ENCODE assay signal across 8 cellular contexts in the genomic region with DNA sequence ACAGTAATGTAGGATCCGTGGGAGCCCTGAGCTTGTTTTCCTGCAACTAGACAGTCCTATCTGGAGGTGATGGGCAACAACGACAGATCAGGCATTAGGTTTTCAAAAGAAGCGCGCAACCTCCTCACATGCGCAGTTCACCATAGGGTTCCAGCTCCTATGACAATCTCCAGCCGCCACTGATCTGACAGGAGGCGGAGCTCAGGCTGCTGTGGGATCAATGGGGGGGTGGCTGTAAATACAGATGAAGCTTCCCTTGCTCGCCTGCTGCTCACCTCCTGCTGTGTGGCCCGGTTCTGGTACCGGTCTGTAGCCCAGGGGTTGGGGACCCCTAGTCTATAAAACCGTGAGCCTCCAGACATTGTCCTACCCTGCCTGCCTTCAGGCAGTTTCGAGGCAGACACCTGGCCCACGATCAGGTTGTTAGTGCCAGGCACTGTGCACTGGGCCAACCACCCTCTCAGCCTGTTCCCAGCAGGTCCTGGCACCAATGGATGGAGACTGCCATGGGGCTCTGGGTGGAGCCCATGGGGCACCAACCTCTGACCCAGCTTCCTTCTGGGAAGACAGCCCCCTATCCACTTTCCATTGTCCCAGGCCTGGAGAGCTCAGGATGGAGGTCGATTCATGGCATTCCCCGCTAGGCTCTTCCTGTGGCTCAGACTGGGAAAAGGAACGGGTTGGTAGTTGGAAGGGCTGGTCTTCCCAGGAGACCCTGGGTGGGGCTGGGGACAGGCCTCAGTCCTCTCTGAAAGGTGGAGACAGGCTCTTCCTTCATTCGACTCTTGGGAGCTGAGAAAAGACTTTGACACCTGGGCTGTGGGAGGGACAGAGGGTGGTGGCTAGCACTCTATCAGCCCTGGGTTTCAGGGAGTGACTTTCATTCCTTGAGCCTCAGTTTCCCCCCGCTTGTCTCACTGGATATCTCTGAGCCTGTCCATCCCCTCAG. TPM values are rescaled to one million over a fixed set of nuclear protein-coding genes. Genes with fewer than 3 reads are reported as not detected.
DNase-seq lines count a peak whose midpoint lies in the region; ATAC-seq and TF ChIP-seq lines count a peak whose summit lies in the region.

No MANE protein-coding gene starts in this region.

- H3K27me3 Mint-ChIP-seq in endodermal cell (ENCODE audit: insufficient read depth) (peaks cover 1% of the 10 kb centered on the region), nephron progenitor cell (ENCODE audit: low read depth, poor library complexity) (peaks cover 13% of the 10 kb centered on the region)

- H2AFZ ChIP-seq in OCI-LY3 (ENCODE audit: low read depth, low read length), result no peak overlapping the region

- H3K36me3 Mint-ChIP-seq in endodermal cell (ENCODE audit: low read depth) (peaks cover 23% of the 10 kb centered on the region), nephron progenitor cell (ENCODE audit: low read depth) (peaks cover 15% of the 10 kb centered on the region)

- H3K9me3 ChIP-seq in HEK293 (ENCODE audit: control insufficient read depth, insufficient read depth, low read depth, low read length) (no peaks in the 10 kb centered on the region), OCI-LY3 (ENCODE audit: insufficient read depth, low read length) (no peaks in the 10 kb centered on the region), endodermal cell (ENCODE audit: control insufficient read depth, low read length) (no peaks in the 10 kb centered on the region)

- H3K9ac ChIP-seq in OCI-LY3 (ENCODE audit: low read length), result no peak overlapping the region
- H3K9ac ChIP-seq in endodermal cell (ENCODE audit: extremely low read depth, low read length, poor library complexity, severe bottlenecking), result no peak overlapping the region

- no peaks in the 10 kb centered on the region for H3K9me3 Mint-ChIP-seq in endodermal cell
- H3K9me3 Mint-ChIP-seq in nephron progenitor cell, result no peaks in the 10 kb centered on the region

- H3K36me3 ChIP-seq in HEK293 (ENCODE audit: control insufficient read depth in 2 of 2, insufficient read depth in 1 of 2, low read length in 2 of 2), result peaks cover 0 to 49% of the 10 kb centered on the region in 2 experiments; a peak in 1 of 3 replicates
- peaks cover 11% of the 10 kb centered on the region for H3K36me3 ChIP-seq in OCI-LY3 (replicated peaks; ENCODE audit: low read depth, low read length)
- peaks cover 17% of the 10 kb centered on the region for H3K36me3 ChIP-seq in endodermal cell (ENCODE audit: control insufficient read depth, insufficient read depth, low read length)

- WGBS in endodermal cell (ENCODE audit: insufficient coverage in 1 of 2, insufficient read length in 1 of 2), 2 experiments, result 85 to 90% methylated on average over 7 to 18 of the region's 18 CpGs

- no peak for ATAC-seq in GM18909 (IDR thresholded peaks at IDR 0.05; ENCODE audit: poor library complexity, unreplicated experiment)
- no peak for ATAC-seq in HG02885 (IDR thresholded peaks at IDR 0.05; ENCODE audit: poor library complexity, unreplicated experiment)

- H3K27ac Mint-ChIP-seq in endodermal cell, result no peak overlapping the region
- H3K27ac Mint-ChIP-seq in nephron progenitor cell, result no peak overlapping the region

- no peak overlapping the region for H3K27ac ChIP-seq in HEK293 (ENCODE audit: extremely low read depth, low read depth, low read length)
- no peak overlapping the region for H3K27ac ChIP-seq in OCI-LY3 (ENCODE audit: low read length)
- H3K27ac ChIP-seq in endodermal cell (ENCODE audit: low read depth, low read length), result no peak overlapping the region

- H3K4me1 ChIP-seq in HEK293 (ENCODE audit: control insufficient read depth, insufficient read depth, low read length) (no peaks in the 10 kb centered on the region), OCI-LY3 (ENCODE audit: low read length) (no peaks in the 10 kb centered on the region), endodermal cell (ENCODE audit: control insufficient read depth, insufficient read depth, low read length) (no peaks in the 10 kb centered on the region)

- H4K20me1 ChIP-seq in OCI-LY3 (ENCODE audit: insufficient read depth, low read length), result no peaks in the 10 kb centered on the region

- CTCF ChIA-PET in HEK293 (lab: Yijun Ruan, JAX), result interaction anchor here (0.6 to 2.3 kb wide), 7 partner anchors 25 to 184 kb away, joined by 3 to 9 read pairs (median 5); no protein-coding TSS in a partner anchor

- peaks cover 9% of the 10 kb centered on the region for H3K4me1 Mint-ChIP-seq in endodermal cell
- peaks cover 10% of the 10 kb centered on the region for H3K4me1 Mint-ChIP-seq in nephron progenitor cell

- H3K79me2 ChIP-seq in OCI-LY3 (ENCODE audit: low read length), result no peaks in the 10 kb centered on the region

- no peak overlapping the region for H3K4me3 ChIP-seq in HEK293 (ENCODE audit: low read depth, low read length)
- no peak overlapping the region for H3K4me3 ChIP-seq in OCI-LY3 (ENCODE audit: low read length)
- H3K4me3 ChIP-seq in endodermal cell (ENCODE audit: low read length), result peak overlapping the region; percentile 77

- TF ChIP-seq CTCF in HEK293 (tag by site-specific recombination; IDR thresholded peaks at IDR 0.05) (no peak), OCI-LY3 (IDR thresholded peaks at IDR 0.05; ENCODE audit: low read depth, low read length) (no peak), endodermal cell (conservative IDR thresholded peaks at IDR 0.05) (no peak), nephron progenitor cell (IDR thresholded peaks at IDR 0.05) (no peak)

- no peak for DNase-seq in endodermal cell
- DNase-seq in nephron progenitor cell, result peak; percentile 17
- no peak for DNase-seq in iPS-NIHi11 (ENCODE audit: low spot score)
- DNase-seq in activated CD4-positive, alpha-beta T cell treated with anti-CD3 and anti-CD28 coated beads for 1 hour, result no peak

- POLR2A ChIA-PET in HEK293 (lab: Yijun Ruan, JAX), result interaction anchor here (0.5 to 4.1 kb wide), 5 partner anchors 9 to 261 kb away, joined by 3 to 94 read pairs (median 5); a partner anchor contains a TSS

- H3K27me3 ChIP-seq in OCI-LY3 (ENCODE audit: low read depth, low read length) (no peaks in the 10 kb centered on the region), endodermal cell (ENCODE audit: control insufficient read depth, insufficient read depth, low read length, poor library complexity, severe bottlenecking) (no peaks in the 10 kb centered on the region)

- 0 out of 2 replicates have a peak overlapping the region, but pooled peaks have one; percentile 65 for H3K4me2 ChIP-seq in OCI-LY3 (ENCODE audit: low read length)

- peak overlapping the region; percentile 59 for H3K4me3 Mint-ChIP-seq in endodermal cell
- H3K4me3 Mint-ChIP-seq in nephron progenitor cell, result peak overlapping the region; percentile 83

TF ChIP-seq in HEK293, 187 proteins besides CTCF, POLR2A, EP300 and RAD21 (continues in another document):
- TF ChIP-seq ZBTB8A (tag by site-specific recombination; IDR thresholded peaks at IDR 0.05) (peak; percentile 38; the same call in 1 of the 2 replicates), ZNF10 (tag by site-specific recombination; IDR thresholded peaks at IDR 0.05) (no peak), ZNF341 (tag by site-specific recombination; IDR thresholded peaks at IDR 0.05; ENCODE audit: low read depth) (peak; percentile 68), GLIS2 (tag by site-specific recombination; IDR thresholded peaks at IDR 0.05) (0 out of 2 replicates have a peak, but pooled peaks have one; percentile 12), ZNF266 (tag by site-specific recombination; IDR thresholded peaks at IDR 0.05; ENCODE audit: low read depth) (no peak), IKZF3 (tag by site-specific recombination; IDR thresholded peaks at IDR 0.05) (peak; percentile 69), ZNF311 (tag by site-specific recombination; IDR thresholded peaks at IDR 0.05; ENCODE audit: borderline replicate concordance) (no peak), ZIC2 (tag by site-specific recombination; IDR thresholded peaks at IDR 0.05) (peak; percentile 76)
- TF ChIP-seq, protein P1, sequence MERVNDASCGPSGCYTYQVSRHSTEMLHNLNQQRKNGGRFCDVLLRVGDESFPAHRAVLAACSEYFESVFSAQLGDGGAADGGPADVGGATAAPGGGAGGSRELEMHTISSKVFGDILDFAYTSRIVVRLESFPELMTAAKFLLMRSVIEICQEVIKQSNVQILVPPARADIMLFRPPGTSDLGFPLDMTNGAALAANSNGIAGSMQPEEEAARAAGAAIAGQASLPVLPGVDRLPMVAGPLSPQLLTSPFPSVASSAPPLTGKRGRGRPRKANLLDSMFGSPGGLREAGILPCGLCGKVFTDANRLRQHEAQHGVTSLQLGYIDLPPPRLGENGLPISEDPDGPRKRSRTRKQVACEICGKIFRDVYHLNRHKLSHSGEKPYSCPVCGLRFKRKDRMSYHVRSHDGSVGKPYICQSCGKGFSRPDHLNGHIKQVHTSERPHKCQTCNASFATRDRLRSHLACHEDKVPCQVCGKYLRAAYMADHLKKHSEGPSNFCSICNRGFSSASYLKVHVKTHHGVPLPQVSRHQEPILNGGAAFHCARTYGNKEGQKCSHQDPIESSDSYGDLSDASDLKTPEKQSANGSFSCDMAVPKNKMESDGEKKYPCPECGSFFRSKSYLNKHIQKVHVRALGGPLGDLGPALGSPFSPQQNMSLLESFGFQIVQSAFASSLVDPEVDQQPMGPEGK (tag by site-specific recombination; IDR thresholded peaks at IDR 0.05), result peak; percentile 30; the same call in 1 of the 2 replicates

RNA-seq across cellular contexts. Expression of a gene that starts 1.7 kb away (rescaled TPM):
- total RNA-seq in endodermal cell, result 10 to 100 TPM; 15.5 to 15.7 TPM
- 13.1 TPM for polyA plus RNA-seq in endodermal cell (2013, experiment 1 of 2)
- 11.5 TPM for polyA plus RNA-seq in endodermal cell (2013, experiment 2 of 2)

RNA-seq across cellular contexts. Expression of a gene that starts 9.6 kb away (rescaled TPM):
- total RNA-seq in endodermal cell, result 10 to 100 TPM; 66.9 to 86.5 TPM
- polyA plus RNA-seq in endodermal cell (2013, experiment 1 of 2), result 39.4 TPM
- 25.4 TPM for polyA plus RNA-seq in endodermal cell (2013, experiment 2 of 2)

RNA-seq across cellular contexts. Expression of a gene that starts 32.9 kb away (rescaled TPM):
- 10 to 100 TPM; 30.2 to 34.3 TPM for total RNA-seq in endodermal cell
- polyA plus RNA-seq in endodermal cell (2013, experiment 1 of 2), result 30.9 TPM
- polyA plus RNA-seq in endodermal cell (2013, experiment 2 of 2), result 27.1 TPM

RNA-seq across cellular contexts. Expression of a gene that starts 48.3 kb away (rescaled TPM):
- 10 to 100 TPM; 33.0 to 33.8 TPM for total RNA-seq in endodermal cell
- 23.8 TPM for polyA plus RNA-seq in endodermal cell (2013, experiment 1 of 2)
- 22.5 TPM for polyA plus RNA-seq in endodermal cell (2013, experiment 2 of 2)
